ENCODE assay signal across 8 cellular contexts in genomic region chr11:57566564-57567209, GRCh38. TPM values are rescaled to one million over a fixed set of nuclear protein-coding genes. Genes with fewer than 3 reads are reported as not detected.
A peak's percentile ranks its signal among the peaks of the same experiment; 100 is the strongest.
DNase-seq lines count a peak whose midpoint lies in the region; ATAC-seq and TF ChIP-seq lines count a peak whose summit lies in the region.

No MANE protein-coding gene starts in this region.

- H3K4me3 Mint-ChIP-seq in CD14-positive monocyte (peak overlapping the region; percentile 95 to 98), naive B cell (peak overlapping the region; percentile 96 to 100 (median 96))

- no peak for ATAC-seq in naive B cell (ENCODE audit: low read depth in 2 of 2)
- no peak for ATAC-seq in GM21786 (IDR thresholded peaks at IDR 0.05; ENCODE audit: unreplicated experiment)
- ATAC-seq in GM21576 (IDR thresholded peaks at IDR 0.05; ENCODE audit: unreplicated experiment) = no peak

- H3K9me3 Mint-ChIP-seq in CD14-positive monocyte (no peaks in the 10 kb centered on the region), naive B cell (no peaks in the 10 kb centered on the region)

- H3K36me3 Mint-ChIP-seq in CD14-positive monocyte (peaks cover 7 to 19% of the 10 kb centered on the region in 2 donors), naive B cell (peaks cover 3 to 7% of the 10 kb centered on the region in 2 donors)

- H3K4me3 ChIP-seq in MG63 = peak overlapping the region; percentile 64
- peak overlapping the region; percentile 88 to 92 for H3K4me3 ChIP-seq in cardiac fibroblast (replicated peaks in 1 of 2; ENCODE audit: low read depth in 2 of 2, low read length in 2 of 2)

- no peaks in the 10 kb centered on the region; the same call in 1 of the 2 replicates for H3K36me3 ChIP-seq in MG63

- intact Hi-C loops in CD14-positive monocyte (cut with micrococcal nuclease) = loop anchor here (2.0 to 5.0 kb wide), 3 partner anchors 80 to 236 kb away; partner anchors contain the start of gene ZDHHC5 (in 1 of the 2)

- DNase-seq in CD14-positive monocyte (ENCODE audit: low spot score) (no peak), MG63 (no peak), cardiac fibroblast (ENCODE audit: low read depth in 2 of 2) (peak; percentile 4 to 12), naive B cell (no peak), globus pallidus (ENCODE audit: low spot score) (no peak), HUDEP-2 (lab: John Stamatoyannopoulos, UW; ENCODE audit: unreplicated experiment in 76 of 76) (no peak)

- no peaks in the 10 kb centered on the region for H3K27me3 ChIP-seq in MG63

- H3K9me3 ChIP-seq in MG63 = no peaks in the 10 kb centered on the region

- H3K4me1 Mint-ChIP-seq in CD14-positive monocyte (peaks cover 49% of the 10 kb centered on the region), naive B cell (peaks cover 30 to 60% (median 46%) of the 10 kb centered on the region in 3 donors)

- H3K27me3 Mint-ChIP-seq in CD14-positive monocyte (ENCODE audit: low read depth in 3 of 3) (no peaks in the 10 kb centered on the region), naive B cell (no peaks in the 10 kb centered on the region)

- H3K27ac Mint-ChIP-seq in CD14-positive monocyte = peak overlapping the region; percentile 84 to 95 (median 93)
- H3K27ac Mint-ChIP-seq in naive B cell = peak overlapping the region; percentile 6 to 98 (median 96)

- TF ChIP-seq CTCF in CD14-positive monocyte (IDR thresholded peaks at IDR 0.05) (no peak), cardiac fibroblast (IDR thresholded peaks at IDR 0.05; ENCODE audit: low read depth, low read length) (no peak)

RNA-seq across cellular contexts. Expression of gene UBE2L6, which starts 0.8 kb away (rescaled TPM):
- 100 to 1,000 TPM; 268 to 284 TPM for polyA plus RNA-seq in CD14-positive monocyte
- 14.7 and 17.2 TPM in 2 replicates for total RNA-seq in MG63 (2014; rRNA removed; shearing (Covaris generic); ENCODE audit: low replicate concordance)
- 100 to 1,000 TPM; 182 to 310 (median 219) TPM for polyA plus RNA-seq in naive B cell (ENCODE audit: low read depth in 6 of 6)

RNA-seq across cellular contexts. Expression of gene SMTNL1, which starts 29.3 kb away (rescaled TPM):
- polyA plus RNA-seq in CD14-positive monocyte (not detected), naive B cell (ENCODE audit: low read depth in 6 of 6) (under 1 TPM in 3 of 6 donors, not detected in 3; 0.18 to 0.40 (median 0.34) TPM)
- not detected in 2 replicates for total RNA-seq in MG63 (2014; rRNA removed; shearing (Covaris generic); ENCODE audit: low replicate concordance)

RNA-seq across cellular contexts. Expression of gene SERPING1, which starts 30.8 kb away (rescaled TPM):
- polyA plus RNA-seq in CD14-positive monocyte = 10 to 100 TPM in 1 of 2 donors, 1 to 10 TPM in 1; 8.5 to 10.8 TPM
- 0.22 and 0.26 TPM in 2 replicates for total RNA-seq in MG63 (2014; rRNA removed; shearing (Covaris generic); ENCODE audit: low replicate concordance)
- polyA plus RNA-seq in naive B cell (ENCODE audit: low read depth in 6 of 6) = under 1 TPM in 1 of 6 donors, not detected in 5; 0.82 TPM

RNA-seq across cellular contexts. Expression of gene TIMM10, which starts 36.1 kb away (rescaled TPM):
- polyA plus RNA-seq in CD14-positive monocyte (10 to 100 TPM; 58.3 to 62.1 TPM), naive B cell (ENCODE audit: low read depth in 6 of 6) (100 to 1,000 TPM in 1 of 6 donors, 10 to 100 TPM in 5; 64.9 to 105 (median 79.9) TPM)
- 99.6 and 106 TPM in 2 replicates for total RNA-seq in MG63 (2014; rRNA removed; shearing (Covaris generic); ENCODE audit: low replicate concordance)

RNA-seq across cellular contexts. Expression of gene SLC43A1, which starts 51.2 kb away (rescaled TPM):
- 1 to 10 TPM; 5.4 to 5.8 TPM for polyA plus RNA-seq in CD14-positive monocyte
- total RNA-seq in MG63 (2014; rRNA removed; shearing (Covaris generic); ENCODE audit: low replicate concordance) = 3.2 and 4.0 TPM in 2 replicates
- 10 to 100 TPM in 1 of 6 donors, 1 to 10 TPM in 5; 3.2 to 10.9 (median 4.6) TPM for polyA plus RNA-seq in naive B cell (ENCODE audit: low read depth in 6 of 6)

Comparison
In these comparisons a context has a peak if more than half of its experiments do, and no peak if none do; other contexts are left out.
1. DNase-seq: peak in cardiac fibroblast (2 of 2); none in CD14-positive monocyte (single experiment), MG63 (single experiment), naive B cell (single experiment), globus pallidus (single experiment) and HUDEP-2 (0 of 76).
2. RNA of gene SERPING1, which starts 30.8 kb away (polyA plus RNA-seq): 8.5 to 10.8 TPM in CD14-positive monocyte; 0.82 TPM in naive B cell; every median in the first group is over 4 times any median in the second.